In genomic region chr3:189169728-189170127, GRCh38 we compare ENCODE assay signal across 21 cellular contexts. TPM values are rescaled to one million over a fixed set of nuclear protein-coding genes. Genes with fewer than 3 reads are reported as not detected.
DNase-seq lines count a peak whose midpoint lies in the region; ATAC-seq and TF ChIP-seq lines count a peak whose summit lies in the region.
"Had no signal": no experiment of that assay in that cellular context is flagged by ENCODE, and none has a peak within 500 bp of the region (broad histone marks: within the 10 kb centered on the region; RNA-seq: fewer than 3 reads in every experiment).

No MANE protein-coding gene starts in this region.

- H3K27me3 Mint-ChIP-seq in CD14-positive monocyte (ENCODE audit: low read depth in 3 of 3), result peaks cover 0 to 2% (median 2%) of the 10 kb centered on the region in 3 donors
- H3K27me3 Mint-ChIP-seq: naive thymus-derived CD4-positive, alpha-beta T cell had no signal

- TF ChIP-seq CTCF in CD14-positive monocyte (IDR thresholded peaks at IDR 0.05), result peak; percentile 13

- H3K4me3 ChIP-seq in H7 (ENCODE audit: insufficient read depth, low read depth, low read length), result no peak overlapping the region
- H3K4me3 ChIP-seq: HAP-1, prostate gland, SJSA1, spleen, testis had no signal

- H3K27ac Mint-ChIP-seq in CD14-positive monocyte, result no peak overlapping the region

- H3K4me3 Mint-ChIP-seq in CD14-positive monocyte, result no peak overlapping the region
- H3K4me3 Mint-ChIP-seq: naive thymus-derived CD4-positive, alpha-beta T cell had no signal

- peak; percentile 80 for ATAC-seq in SK-N-SH treated with all-trans-retinoic acid at 6 μM for 48 hours
- no peak for ATAC-seq in GM18511 (IDR thresholded peaks at IDR 0.05; ENCODE audit: unreplicated experiment)
- ATAC-seq: naive thymus-derived CD4-positive, alpha-beta T cell had no signal

- H3K9me3 Mint-ChIP-seq in CD14-positive monocyte, result peaks cover 0 to 4% (median 0%) of the 10 kb centered on the region in 7 donors
- H3K9me3 Mint-ChIP-seq: naive thymus-derived CD4-positive, alpha-beta T cell had no signal

- H3K36me3 Mint-ChIP-seq in CD14-positive monocyte, result no peaks in the 10 kb centered on the region

- intact Hi-C loops in CD14-positive monocyte (cut with micrococcal nuclease), result no loop called here

- H3K27me3 ChIP-seq in H7 (ENCODE audit: control insufficient read depth, insufficient read depth, low read length), result no peaks in the 10 kb centered on the region
- H3K27me3 ChIP-seq: SJSA1, spleen, testis had no signal

- no peaks in the 10 kb centered on the region for H3K36me3 ChIP-seq in H7 (replicated peaks; ENCODE audit: control insufficient read depth, insufficient read depth, low read length)
- H3K36me3 ChIP-seq: HAP-1, prostate gland, SJSA1, spleen had no signal

- DNase-seq in CD14-positive monocyte (ENCODE audit: low spot score) (no peak), H7 (peak; percentile 46), iPS-NIHi11 (ENCODE audit: low spot score) (peak; percentile 38), islet precursor cell (no peak), COLO668 (lab: John Stamatoyannopoulos, UW; ENCODE audit: unreplicated experiment) (no peak)
- no peak for DNase-seq in activated effector memory CD4-positive, alpha-beta T cell treated with Interleukin-2 at 50 U/mL for 16 hours
- DNase-seq: activated gamma-delta T cell; amygdala; naive thymus-derived CD4-positive, alpha-beta T cell; NCI-H1417 treated with DMSO at 0.1 percent for 48 hours; NCI-H510A; spleen; T1000; testis had no signal

- H3K4me1 Mint-ChIP-seq in CD14-positive monocyte, result peaks cover 2% of the 10 kb centered on the region

TF ChIP-seq in SK-N-SH treated with all-trans-retinoic acid at 6 μM for 48 hours, 23 proteins besides CTCF, POLR2A, EP300 and RAD21:
- TF ChIP-seq ZFP3 (CRISPR knock-in tag; IDR thresholded peaks at IDR 0.05), result no peak
- TF ChIP-seq ISL1 (CRISPR knock-in tag; IDR thresholded peaks at IDR 0.05), result no peak
- TF ChIP-seq ZNF8 (CRISPR knock-in tag; IDR thresholded peaks at IDR 0.05), result no peak
- TF ChIP-seq POU6F1 (CRISPR knock-in tag; IDR thresholded peaks at IDR 0.05; ENCODE audit: borderline replicate concordance, low read depth), result no peak
- no peak for TF ChIP-seq TSHZ2 (CRISPR knock-in tag; IDR thresholded peaks at IDR 0.05)
- TF ChIP-seq SNAI2 (CRISPR knock-in tag; IDR thresholded peaks at IDR 0.05), result no peak
- no peak for TF ChIP-seq TCF4 (CRISPR knock-in tag; IDR thresholded peaks at IDR 0.05; ENCODE audit: borderline replicate concordance)
- TF ChIP-seq ZNF565 (CRISPR knock-in tag; conservative IDR thresholded peaks at IDR 0.05; ENCODE audit: low read depth), result no peak
- no peak for TF ChIP-seq BACH2 (CRISPR knock-in tag; IDR thresholded peaks at IDR 0.05; ENCODE audit: borderline replicate concordance)
- TF ChIP-seq CREB5 (CRISPR knock-in tag; IDR thresholded peaks at IDR 0.05; ENCODE audit: low read depth), result no peak
- no peak for TF ChIP-seq ESRRG (CRISPR knock-in tag; IDR thresholded peaks at IDR 0.05)
- no peak for TF ChIP-seq OSR1 (CRISPR knock-in tag; IDR thresholded peaks at IDR 0.05)
- TF ChIP-seq PPARA (CRISPR knock-in tag; IDR thresholded peaks at IDR 0.05; ENCODE audit: borderline replicate concordance), result no peak
- no peak for TF ChIP-seq ZC3H10 (CRISPR knock-in tag; IDR thresholded peaks at IDR 0.05)
- TF ChIP-seq CSRNP3 (CRISPR knock-in tag; IDR thresholded peaks at IDR 0.05), result no peak
- TF ChIP-seq RARB (CRISPR knock-in tag; IDR thresholded peaks at IDR 0.05), result no peak
- TF ChIP-seq ARNTL (CRISPR knock-in tag; IDR thresholded peaks at IDR 0.05; ENCODE audit: borderline replicate concordance, low read depth), result no peak
- no peak for TF ChIP-seq TOX (CRISPR knock-in tag; IDR thresholded peaks at IDR 0.05; ENCODE audit: borderline replicate concordance)
- no peak for TF ChIP-seq GLIS3 (CRISPR knock-in tag; IDR thresholded peaks at IDR 0.05)
- TF ChIP-seq PATZ1 (CRISPR knock-in tag; IDR thresholded peaks at IDR 0.05; ENCODE audit: borderline replicate concordance), result no peak
TF ChIP-seq in SK-N-SH treated with all-trans-retinoic acid at 6 μM for 48 hours: peak in this region for 0.

RNA-seq across cellular contexts. Expression of gene TPRG1, which starts 2.0 kb away (rescaled TPM):
- under 1 TPM; 0.14 to 0.55 TPM for polyA plus RNA-seq in CD14-positive monocyte
- total RNA-seq in H7 (2014; rRNA removed; shearing (Covaris generic)), result 0.35 and 1.4 TPM in 2 replicates
- total RNA-seq: G401, HT-29 had no signal

Comparison
In these comparisons a context has a peak if more than half of its experiments do, and no peak if none do; other contexts are left out.
1. DNase-seq: peak in H7 (single experiment) and iPS-NIHi11 (single experiment); none in CD14-positive monocyte (single experiment), islet precursor cell (single experiment), activated effector memory CD4-positive, alpha-beta T cell treated with Interleukin-2 at 50 U/mL for 16 hours (single experiment) and COLO668 (single experiment).